ENCODE assay signal across 7 cellular contexts in the genomic region with DNA sequence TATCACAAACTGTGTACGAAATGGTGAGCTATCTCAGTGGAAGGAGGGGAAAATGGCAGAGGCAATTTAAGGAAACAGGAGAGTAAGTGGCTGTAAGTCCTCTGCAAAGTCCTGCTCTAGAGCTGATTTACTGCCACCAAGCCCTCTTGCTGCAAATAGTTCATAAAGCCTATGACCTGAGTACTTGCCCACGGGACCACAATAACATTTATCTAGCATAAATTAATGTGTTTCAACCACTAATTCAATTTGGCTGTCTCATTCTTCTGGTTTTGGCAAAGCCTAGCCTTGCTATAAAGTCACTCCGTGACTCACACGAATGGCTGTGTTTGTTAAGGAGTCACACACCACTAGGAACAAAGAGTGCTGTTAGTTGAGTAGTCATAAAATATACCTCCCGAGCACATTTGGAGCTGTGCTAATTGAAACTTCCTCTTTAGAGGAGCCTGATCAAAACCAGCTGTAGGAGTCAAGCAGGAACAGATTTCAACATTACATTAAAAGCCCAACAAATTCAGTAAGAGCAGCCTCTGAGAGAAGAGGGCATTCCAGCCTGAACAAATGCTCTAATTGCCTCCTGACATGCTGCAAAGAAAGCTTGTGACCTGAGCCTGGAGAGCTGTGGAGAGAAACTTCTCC.
A peak's percentile ranks its signal among the peaks of the same experiment; 100 is the strongest.
DNase-seq lines count a peak whose midpoint lies in the region; ATAC-seq and TF ChIP-seq lines count a peak whose summit lies in the region.

No MANE protein-coding gene starts in this region.

- no peaks in the 10 kb centered on the region for H3K9me3 ChIP-seq in lower lobe of right lung

- H3K4me3 Mint-ChIP-seq in HFFc6 (peak overlapping the region; percentile 58), type B pancreatic cell (peak overlapping the region; percentile 70)

- H3K27ac Mint-ChIP-seq in HFFc6 (peak overlapping the region; percentile 70), type B pancreatic cell (peak overlapping the region; percentile 59)

- no peaks in the 10 kb centered on the region for H3K27me3 ChIP-seq in lower lobe of right lung (ENCODE audit: low read depth)

- H3K4me1 Mint-ChIP-seq in HFFc6 (ENCODE audit: low read depth) = peaks cover 41% of the 10 kb centered on the region
- peaks cover 65% of the 10 kb centered on the region for H3K4me1 Mint-ChIP-seq in type B pancreatic cell (ENCODE audit: unreplicated experiment)

- intact Hi-C loops in lower lobe of right lung (cut with DNase I) = no loop called here

- no peaks in the 10 kb centered on the region for H3K36me3 ChIP-seq in lower lobe of right lung

- 0 out of 2 replicates have a peak, but pooled peaks cover 5% of the 10 kb centered on the region for H3K36me3 Mint-ChIP-seq in HFFc6 (ENCODE audit: low read depth)
- H3K36me3 Mint-ChIP-seq in type B pancreatic cell = no peaks in the 10 kb centered on the region

- H3K9me3 Mint-ChIP-seq in HFFc6 (no peaks in the 10 kb centered on the region), type B pancreatic cell (no peaks in the 10 kb centered on the region)

- peak; percentile 91 to 93 for ATAC-seq in lower lobe of right lung
- no peak for ATAC-seq in GM21786 (IDR thresholded peaks at IDR 0.05; ENCODE audit: unreplicated experiment)

- H3K27ac ChIP-seq in cingulate gyrus (ENCODE audit: low read depth, low read length) (peak overlapping the region; percentile 97), lower lobe of right lung (peak overlapping the region; percentile 56)

- no peak for TF ChIP-seq CTCF in HFFc6 (IDR thresholded peaks at IDR 0.05)
- TF ChIP-seq CTCF in lower lobe of right lung (IDR thresholded peaks at IDR 0.05) = no peak
- TF ChIP-seq CTCF in type B pancreatic cell (conservative IDR thresholded peaks at IDR 0.05) = no peak

- no peak overlapping the region for H3K4me3 ChIP-seq in lower lobe of right lung

- peaks cover 13% of the 10 kb centered on the region for H3K27me3 Mint-ChIP-seq in HFFc6 (ENCODE audit: insufficient read depth)
- H3K27me3 Mint-ChIP-seq in type B pancreatic cell = no peaks in the 10 kb centered on the region

- H3K4me1 ChIP-seq in lower lobe of right lung = peaks cover 22% of the 10 kb centered on the region

- DNase-seq in HFFc6 (peak; percentile 97), NCI-H69 (lab: John Stamatoyannopoulos, UW) (peak; percentile 99), lower lobe of right lung (no peak), type B pancreatic cell (ENCODE audit: extremely low spot score, unreplicated experiment) (no peak), NCI-H1048 (lab: John Stamatoyannopoulos, UW) (no peak)

Comparison
In these comparisons a context has a peak if more than half of its experiments do, and no peak if none do; other contexts are left out.
1. DNase-seq: peak in HFFc6 (single experiment) and NCI-H69 (single experiment); none in lower lobe of right lung (single experiment), type B pancreatic cell (single experiment) and NCI-H1048 (single experiment).